ENCODE assay signal across 8 cellular contexts in the genomic region with DNA sequence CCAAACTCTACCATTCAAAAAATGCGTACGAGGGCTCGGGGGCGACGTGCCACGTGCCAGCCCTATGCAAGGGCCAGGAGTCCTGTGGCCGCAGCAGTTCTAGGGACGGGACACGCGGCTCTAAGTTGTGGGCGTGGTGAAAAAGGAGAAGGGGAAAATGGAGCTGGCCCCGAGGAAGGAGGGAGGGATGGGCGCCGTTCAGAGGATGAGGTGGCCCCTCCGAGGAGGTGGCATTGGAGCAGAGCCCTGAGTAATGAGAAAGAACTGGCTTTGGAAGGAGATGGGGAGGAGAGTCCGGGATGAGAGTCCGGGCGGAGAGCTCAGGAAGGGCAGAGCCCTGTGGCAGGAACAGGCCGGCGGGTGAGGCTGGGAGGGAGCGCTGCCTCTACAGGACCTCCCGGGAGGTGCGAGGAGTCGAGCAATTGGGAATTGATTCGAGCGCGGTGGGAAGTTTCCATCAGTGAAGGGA. TPM values are rescaled to one million over a fixed set of nuclear protein-coding genes. Genes with fewer than 3 reads are reported as not detected.
DNase-seq lines count a peak whose midpoint lies in the region; TF ChIP-seq lines count a peak whose summit lies in the region.

No MANE protein-coding gene starts in this region.

- H3K27ac Mint-ChIP-seq in osteocyte (ENCODE audit: unreplicated experiment) = no peak overlapping the region

- H3K4me3 Mint-ChIP-seq in osteocyte (ENCODE audit: unreplicated experiment) = peak overlapping the region; percentile 62

- peaks cover 22% of the 10 kb centered on the region for H3K4me1 Mint-ChIP-seq in osteocyte (ENCODE audit: unreplicated experiment)

- no peaks in the 10 kb centered on the region for H3K27me3 Mint-ChIP-seq in osteocyte (ENCODE audit: unreplicated experiment)

- DNase-seq in DMS79 (lab: John Stamatoyannopoulos, UW) = peak; percentile 11
- peak; percentile 60 for DNase-seq in OCI-M1 (lab: John Stamatoyannopoulos, UW)
- DNase-seq in fibroblast of peridontal ligament (ENCODE audit: extremely low read depth) = peak; percentile 31
- no peak for DNase-seq in osteocyte (ENCODE audit: extremely low spot score, unreplicated experiment)
- DNase-seq in activated CD4-positive, CD25-positive, alpha-beta regulatory T cell treated with anti-CD3 and anti-CD28 coated beads, Interleukin-2, amount 50 U/mL, for 72 hours = no peak
- no peak for DNase-seq in KG1 (lab: John Stamatoyannopoulos, UW)
- DNase-seq in A172 (ENCODE audit: low spot score) = no peak
- no peak for DNase-seq in GF-D8 (lab: John Stamatoyannopoulos, UW)

- no peaks in the 10 kb centered on the region for H3K36me3 Mint-ChIP-seq in osteocyte (ENCODE audit: unreplicated experiment)

- no peaks in the 10 kb centered on the region for H3K9me3 Mint-ChIP-seq in osteocyte (ENCODE audit: unreplicated experiment)

- TF ChIP-seq CTCF in osteocyte (IDR thresholded peaks at IDR 0.05) = no peak

RNA-seq across cellular contexts. Expression of a gene that starts 21.0 kb away (rescaled TPM):
- 66.2 and 71.4 TPM in 2 replicates for total RNA-seq in osteocyte
- 31.5 and 41.5 TPM in 2 replicates for total RNA-seq in A172 (2014; rRNA removed; shearing (Covaris generic))

RNA-seq across cellular contexts. Expression of a gene that starts 28.5 kb away (rescaled TPM):
- total RNA-seq in osteocyte = 0.54 and 0.65 TPM in 2 replicates
- not detected in 2 replicates for total RNA-seq in A172 (2014; rRNA removed; shearing (Covaris generic))

RNA-seq across cellular contexts. Expression of a gene that starts 32.8 kb away (rescaled TPM):
- total RNA-seq in osteocyte = 253 and 265 TPM in 2 replicates
- total RNA-seq in A172 (2014; rRNA removed; shearing (Covaris generic)) = 536 and 679 TPM in 2 replicates

Comparison
In these comparisons a context has a peak if more than half of its experiments do, and no peak if none do; other contexts are left out.
1. DNase-seq: peak in DMS79 (single experiment), OCI-M1 (single experiment) and fibroblast of peridontal ligament (single experiment); none in osteocyte (single experiment), activated CD4-positive, CD25-positive, alpha-beta regulatory T cell treated with anti-CD3 and anti-CD28 coated beads, Interleukin-2, amount 50 U/mL, for 72 hours (single experiment), KG1 (single experiment), A172 (single experiment) and GF-D8 (single experiment).